ENCODE assay signal across 1 cellular context in the genomic region with DNA sequence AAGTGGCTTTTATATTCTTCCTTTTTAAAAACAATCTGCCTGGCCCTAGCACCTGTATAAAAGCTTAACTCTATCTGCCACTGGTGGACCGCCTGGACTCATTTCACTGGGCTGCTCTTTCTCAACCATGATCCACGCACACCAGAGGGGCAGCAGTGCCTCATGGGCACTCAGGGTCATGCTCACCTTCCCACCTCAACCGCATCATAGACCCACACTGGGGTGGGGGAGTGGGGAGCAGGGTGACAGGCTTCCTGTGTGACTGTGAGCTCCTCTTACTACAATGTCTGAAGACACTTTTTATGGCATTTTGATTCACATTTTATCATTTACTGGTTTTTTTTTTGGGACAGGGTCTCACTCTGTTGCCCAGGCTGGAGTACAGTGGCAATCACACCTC. TPM values are rescaled to one million over a fixed set of nuclear protein-coding genes. Genes with fewer than 3 reads are reported as not detected.
"Had no signal": no experiment of that assay in that cellular context is flagged by ENCODE, and none has a peak within 500 bp of the region (broad histone marks: within the 10 kb centered on the region; RNA-seq: fewer than 3 reads in every experiment).

No MANE protein-coding gene starts in this region.

RNA-seq across cellular contexts. Expression of gene CBS, which starts 15.3 kb away (rescaled TPM):
- total RNA-seq: mononuclear cell had no signal
